In genomic region chr17:45277216-45277849, GRCh38 we compare ENCODE assay signal across 8 cellular contexts. TPM values are rescaled to one million over a fixed set of nuclear protein-coding genes. Genes with fewer than 3 reads are reported as not detected.
DNase-seq lines count a peak whose midpoint lies in the region; ATAC-seq and TF ChIP-seq lines count a peak whose summit lies in the region.

No MANE protein-coding gene starts in this region.

- H3K27me3 ChIP-seq in right lobe of liver: no peaks in the 10 kb centered on the region

- TF ChIP-seq POLR2A in right lobe of liver (IDR thresholded peaks at IDR 0.05): no peak

- 16% methylated on average over 16 of the region's 16 CpGs for WGBS in right lobe of liver (ENCODE audit: insufficient coverage, low coverage, low lambda C conversion rate, missing lambda C conversion rate)

- intact Hi-C loops in dendritic cell treated with granulocyte-macrophage colony-stimulating factor and Interleukin-4, amounts not matched to agents 40 ng/mL and 50 ng/mL, for 4 days (cut with micrococcal nuclease): loop anchor here (1.0 kb wide), 2 partner anchors 40 to 108 kb away; partner anchors contain the start of gene MAP3K14
- intact Hi-C loops in right lobe of liver (cut with DNase I): no loop called here

- H3K9me3 ChIP-seq in right lobe of liver: no peaks in the 10 kb centered on the region

- peak; percentile 79 to 87 (median 83) for TF ChIP-seq CTCF in right lobe of liver (IDR thresholded peaks at IDR 0.05)

- DNase-seq in C1 segment of cervical spinal cord (lab: John Stamatoyannopoulos, UW): peak; percentile 9 to 86 (median 64)
- DNase-seq in HK-2 (ENCODE audit: unreplicated experiment): peak; percentile 82
- DNase-seq in NCI-H774 (lab: John Stamatoyannopoulos, UW): peak; percentile 83
- DNase-seq in activated CD4-positive, alpha-beta T cell treated with anti-CD3 and anti-CD28 coated beads, Interleukin-2, amount 50 U/mL, for 1 hour: peak; percentile 92
- DNase-seq in right lobe of liver: peak; percentile 90 to 95 (median 93)
- peak; percentile 86 to 87 for DNase-seq in stimulated activated CD4-positive, alpha-beta T cell treated with anti-CD3 and anti-CD28 coated beads, Interleukin-4, amount 100 ng/mL, for 4 hours

- H3K4me3 ChIP-seq in right lobe of liver: no peak overlapping the region

- peak overlapping the region; percentile 40 for H3K27ac Mint-ChIP-seq in dendritic cell treated with granulocyte-macrophage colony-stimulating factor and Interleukin-4, amounts not matched to agents 40 ng/mL and 50 ng/mL, for 4 days

- H3K4me1 ChIP-seq in right lobe of liver: peaks cover 0 to 45% (median 20%) of the 10 kb centered on the region in 4 donors

- no peak overlapping the region for H3K4me3 Mint-ChIP-seq in dendritic cell treated with granulocyte-macrophage colony-stimulating factor and Interleukin-4, amounts not matched to agents 40 ng/mL and 50 ng/mL, for 4 days

- peak; percentile 64 to 78 (median 77) for ATAC-seq in right lobe of liver
- ATAC-seq in GM21360 (IDR thresholded peaks at IDR 0.05; ENCODE audit: unreplicated experiment): no peak

- peaks cover 96% of the 10 kb centered on the region for H3K36me3 Mint-ChIP-seq in dendritic cell treated with granulocyte-macrophage colony-stimulating factor and Interleukin-4, amounts not matched to agents 40 ng/mL and 50 ng/mL, for 4 days (ENCODE audit: low read depth)

- H3K9me3 Mint-ChIP-seq in dendritic cell treated with granulocyte-macrophage colony-stimulating factor and Interleukin-4, amounts not matched to agents 40 ng/mL and 50 ng/mL, for 4 days: no peaks in the 10 kb centered on the region

- peaks cover 0 to 12% (median under 1%) of the 10 kb centered on the region in 4 donors for H3K36me3 ChIP-seq in right lobe of liver

- no peaks in the 10 kb centered on the region for H3K27me3 Mint-ChIP-seq in dendritic cell treated with granulocyte-macrophage colony-stimulating factor and Interleukin-4, amounts not matched to agents 40 ng/mL and 50 ng/mL, for 4 days

- peaks cover 30% of the 10 kb centered on the region for H3K4me1 Mint-ChIP-seq in dendritic cell treated with granulocyte-macrophage colony-stimulating factor and Interleukin-4, amounts not matched to agents 40 ng/mL and 50 ng/mL, for 4 days (ENCODE audit: low read depth)

- H3K27ac ChIP-seq in right lobe of liver: peak overlapping the region; percentile 36 to 56 (median 48)

RNA-seq across cellular contexts. Expression of gene SPATA32, which starts 15.4 kb away (rescaled TPM):
- not detected for total RNA-seq in right lobe of liver

RNA-seq across cellular contexts. Expression of gene MAP3K14, which starts 39.5 kb away (rescaled TPM):
- total RNA-seq in right lobe of liver: 1 to 10 TPM; 4.8 to 7.8 (median 6.3) TPM

RNA-seq across cellular contexts. Expression of gene FMNL1, which starts 55.6 kb away (rescaled TPM):
- total RNA-seq in right lobe of liver: 1 to 10 TPM; 3.7 to 10.0 (median 5.1) TPM
